11 cellular contexts compared by ENCODE assay signal in the genomic region with DNA sequence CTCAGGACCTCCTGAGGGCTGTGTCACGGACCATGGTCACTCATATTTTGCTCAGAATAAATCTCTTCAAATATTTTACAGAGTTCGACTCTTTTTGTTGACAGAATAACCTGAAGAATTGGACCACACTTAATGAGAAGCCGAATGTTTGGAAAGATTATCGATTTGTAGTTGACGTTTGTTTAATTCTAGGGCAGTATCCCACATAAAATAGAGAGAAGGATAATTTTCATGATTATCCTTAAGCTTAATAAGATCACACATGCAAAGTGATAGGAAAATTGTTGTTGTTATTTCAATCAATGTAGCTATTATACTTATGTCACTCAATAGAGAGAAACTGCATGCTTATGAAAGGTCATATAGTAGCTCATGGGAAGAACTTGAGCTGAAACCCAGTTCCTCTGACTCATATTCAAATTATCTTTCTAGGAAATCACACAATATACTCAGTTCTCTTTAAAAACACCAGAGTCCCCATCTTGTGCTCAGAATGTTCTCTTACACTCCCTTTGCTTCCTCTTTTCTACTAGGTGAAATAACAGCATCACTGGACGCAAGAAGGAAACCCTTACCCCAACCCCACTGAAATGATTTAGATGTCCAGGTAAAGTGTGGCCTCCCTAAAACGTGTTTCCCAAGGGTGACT.
DNase-seq lines count a peak whose midpoint lies in the region; ATAC-seq and TF ChIP-seq lines count a peak whose summit lies in the region.
"Had no signal": no experiment of that assay in that cellular context is flagged by ENCODE, and none has a peak within 500 bp of the region (broad histone marks: within the 10 kb centered on the region; RNA-seq: fewer than 3 reads in every experiment).

No MANE protein-coding gene starts in this region.

- no peak for TF ChIP-seq POLR2A in lower leg skin (IDR thresholded peaks at IDR 0.05)

- CTCF ChIA-PET in activated CD8-positive, alpha-beta memory T cell treated with anti-CD3 and anti-CD28 coated beads, Interleukin-2, amount 10 ng/mL, durations not matched to agents 7 days and 5 days (lab: Charles Lee): no interaction called here

- peak overlapping the region; percentile 65 for H3K4me2 ChIP-seq in OCI-LY3 (ENCODE audit: low read length)

- no peaks in the 10 kb centered on the region for H3K36me3 Mint-ChIP-seq in activated CD8-positive, alpha-beta memory T cell treated with anti-CD3 and anti-CD28 coated beads, Interleukin-2, amount 10 ng/mL, durations not matched to agents 7 days and 5 days
- H3K36me3 Mint-ChIP-seq: activated naive CD8-positive, alpha-beta T cell had no signal

- DNase-seq in activated CD8-positive, alpha-beta memory T cell treated with anti-CD3 and anti-CD28 coated beads, Interleukin-2, amount 10 ng/mL, durations not matched to agents 7 days and 5 days: no peak
- no peak for DNase-seq in activated CD8-positive, alpha-beta memory T cell treated with anti-CD3 and anti-CD28 coated beads, Interleukin-2, amount 50 U/mL, for 48 hours
- DNase-seq in upper lobe of right lung: no peak
- DNase-seq in left ventricle myocardium superior: no peak
- no peak for DNase-seq in NCI-H1436 treated with DMSO at 0.1 percent for 48 hours (lab: John Stamatoyannopoulos, UW)
- DNase-seq in lower leg skin (ENCODE audit: low spot score in 2 of 2): no peak

- intact Hi-C loops in upper lobe of right lung (cut with DNase I) (no loop called here), left ventricle myocardium superior (cut with micrococcal nuclease) (no loop called here), lower leg skin (cut with DNase I; ENCODE audit: low total_unique reads) (no loop called here)

- no peaks in the 10 kb centered on the region for H3K79me2 ChIP-seq in OCI-LY3 (ENCODE audit: low read length)

- H3K9me3 ChIP-seq in OCI-LY3 (ENCODE audit: insufficient read depth, low read length): no peaks in the 10 kb centered on the region
- H3K9me3 ChIP-seq in upper lobe of right lung: no peaks in the 10 kb centered on the region

- TF ChIP-seq CTCF in OCI-LY3 (IDR thresholded peaks at IDR 0.05; ENCODE audit: low read depth, low read length) (peak; percentile 31), upper lobe of right lung (IDR thresholded peaks at IDR 0.05) (no peak), lower leg skin (IDR thresholded peaks at IDR 0.05) (no peak)

- H2AFZ ChIP-seq in OCI-LY3 (ENCODE audit: low read depth, low read length): 0 out of 2 replicates have a peak overlapping the region, but pooled peaks have one; percentile 23

- peaks cover 6% of the 10 kb centered on the region; the same call in 1 of the 2 replicates for H3K27me3 ChIP-seq in OCI-LY3 (ENCODE audit: low read depth, low read length)
- no peaks in the 10 kb centered on the region for H3K27me3 ChIP-seq in upper lobe of right lung

- H3K36me3 ChIP-seq in OCI-LY3 (replicated peaks; ENCODE audit: low read depth, low read length): peaks cover 3% of the 10 kb centered on the region
- H3K36me3 ChIP-seq in upper lobe of right lung: no peaks in the 10 kb centered on the region

- H3K4me3 ChIP-seq in OCI-LY3 (ENCODE audit: low read length) (peak overlapping the region; percentile 27; the same call in 1 of the 2 replicates), upper lobe of right lung (no peak overlapping the region), lower leg skin (ENCODE audit: low read depth, poor library complexity, severe bottlenecking) (no peak overlapping the region)
- H3K4me3 ChIP-seq: SK-N-MC had no signal

- H4K20me1 ChIP-seq in OCI-LY3 (ENCODE audit: insufficient read depth, low read length): no peaks in the 10 kb centered on the region

- peak; percentile 51 for ATAC-seq in activated CD8-positive, alpha-beta memory T cell treated with anti-CD3 and anti-CD28 coated beads, Interleukin-2, amount 10 ng/mL, durations not matched to agents 7 days and 5 days
- ATAC-seq in HG02970 (IDR thresholded peaks at IDR 0.05; ENCODE audit: low FRiP score, unreplicated experiment) (peak; percentile 82), upper lobe of right lung (peak; percentile 77), left ventricle myocardium superior (no peak)

- peaks cover 10% of the 10 kb centered on the region for H3K9me3 Mint-ChIP-seq in activated CD8-positive, alpha-beta memory T cell treated with anti-CD3 and anti-CD28 coated beads, Interleukin-2, amount 10 ng/mL, durations not matched to agents 7 days and 5 days (ENCODE audit: low read depth)
- H3K9me3 Mint-ChIP-seq: nephron had no signal

- peaks cover 21% of the 10 kb centered on the region for H3K4me1 Mint-ChIP-seq in activated CD8-positive, alpha-beta memory T cell treated with anti-CD3 and anti-CD28 coated beads, Interleukin-2, amount 10 ng/mL, durations not matched to agents 7 days and 5 days
- H3K4me1 Mint-ChIP-seq: nephron had no signal

- 82 to 86% methylated on average over 7 of the region's 7 CpGs for WGBS in lower leg skin, 2 donors

- peak overlapping the region; percentile 44 for H3K27ac ChIP-seq in OCI-LY3 (ENCODE audit: low read length)
- H3K27ac ChIP-seq in upper lobe of right lung: no peak overlapping the region
- H3K27ac ChIP-seq: SK-N-MC had no signal

- no peak overlapping the region for H3K4me3 Mint-ChIP-seq in activated CD8-positive, alpha-beta memory T cell treated with anti-CD3 and anti-CD28 coated beads, Interleukin-2, amount 10 ng/mL, durations not matched to agents 7 days and 5 days
- H3K4me3 Mint-ChIP-seq: activated naive CD8-positive, alpha-beta T cell; nephron had no signal

- H3K9ac ChIP-seq in OCI-LY3 (ENCODE audit: low read length): peak overlapping the region; percentile 43

- peak overlapping the region; percentile 24 for H3K27ac Mint-ChIP-seq in activated CD8-positive, alpha-beta memory T cell treated with anti-CD3 and anti-CD28 coated beads, Interleukin-2, amount 10 ng/mL, durations not matched to agents 7 days and 5 days
- H3K27ac Mint-ChIP-seq: activated naive CD8-positive, alpha-beta T cell; nephron had no signal

- H3K27me3 Mint-ChIP-seq in activated CD8-positive, alpha-beta memory T cell treated with anti-CD3 and anti-CD28 coated beads, Interleukin-2, amount 10 ng/mL, durations not matched to agents 7 days and 5 days: no peaks in the 10 kb centered on the region
- H3K27me3 Mint-ChIP-seq: activated naive CD8-positive, alpha-beta T cell had no signal

- H3K4me1 ChIP-seq in OCI-LY3 (ENCODE audit: low read length): peaks cover 37% of the 10 kb centered on the region
- H3K4me1 ChIP-seq in upper lobe of right lung: no peaks in the 10 kb centered on the region
